Comparison of ENCODE assay signal across 8 cellular contexts in genomic region chr18:11689031-11689971, GRCh38. TPM values are rescaled to one million over a fixed set of nuclear protein-coding genes. Genes with fewer than 3 reads are reported as not detected.
DNase-seq lines count a peak whose midpoint lies in the region; ATAC-seq and TF ChIP-seq lines count a peak whose summit lies in the region.

TSS of gene GNAL (plus strand) at chr18:11689264. CDS start at chr18:11689564, 300 bp downstream.

- H2BK5ac ChIP-seq in mesenchymal stem cell (ENCODE audit: low read depth, low read length, poor library complexity, severe bottlenecking), result no peak within 1 kb of the TSS

- no peak for TF ChIP-seq CTCF in epithelial cell of esophagus (IDR thresholded peaks at IDR 0.05; ENCODE audit: insufficient read depth, low read depth, low read length, missing control alignments)

- ATAC-seq in HG02938 (IDR thresholded peaks at IDR 0.05; ENCODE audit: unreplicated experiment), result peak; percentile 78
- ATAC-seq in HG03469 (IDR thresholded peaks at IDR 0.05; ENCODE audit: unreplicated experiment), result no peak

- H3K18ac ChIP-seq in mesenchymal stem cell (ENCODE audit: low read depth in 1 of 2, low read length in 2 of 2), result peak within 1 kb of the TSS; percentile 70 to 73

- H3K27me3 ChIP-seq in mesenchymal stem cell (ENCODE audit: control insufficient read depth in 1 of 2, insufficient read depth in 1 of 2, low read length in 2 of 2), result peaks cover 21 to 24% of the 10 kb centered on the region in 2 experiments

- H3K9me3 ChIP-seq in mesenchymal stem cell (ENCODE audit: control insufficient read depth, low read length), result no peaks in the 10 kb centered on the region

- no peak within 1 kb of the TSS for H3K9ac ChIP-seq in mesenchymal stem cell (ENCODE audit: low read length)

- peak within 1 kb of the TSS; percentile 94 for H2AFZ ChIP-seq in mesenchymal stem cell (ENCODE audit: low read depth, low read length)

- DNase-seq in NCI-H345 (lab: John Stamatoyannopoulos, UW) (peak; percentile 67), epithelial cell of esophagus (ENCODE audit: low read depth) (peak; percentile 91), mesenchymal stem cell (peak; percentile 87)
- peak; percentile 15 to 40 (median 17) for DNase-seq in activated CD8-positive, alpha-beta memory T cell treated with anti-CD3 and anti-CD28 coated beads for 48 hours (ENCODE audit: low read depth in 2 of 3, low spot score in 2 of 3)
- peak; percentile 20 for DNase-seq in stimulated activated CD8-positive, alpha-beta memory T cell treated with anti-CD3 and anti-CD28 coated beads, Interleukin-12 subunit alpha, Interleukin-12 subunit beta, amount 100 ng/mL, for 24 hours (ENCODE audit: extremely low read depth)

- no peak within 1 kb of the TSS for H2AK5ac ChIP-seq in mesenchymal stem cell (ENCODE audit: low read length, severe bottlenecking)

- H3K14ac ChIP-seq in mesenchymal stem cell (ENCODE audit: low read length in 2 of 2), result no peak within 1 kb of the TSS

- no peak within 1 kb of the TSS for H2BK12ac ChIP-seq in mesenchymal stem cell (ENCODE audit: low read length in 2 of 2)

- no peaks in the 10 kb centered on the region for H3K79me1 ChIP-seq in mesenchymal stem cell (replicated peaks; ENCODE audit: low read length, poor library complexity, severe bottlenecking)

- no peak within 1 kb of the TSS for H3K27ac ChIP-seq in mesenchymal stem cell (ENCODE audit: low read length, poor library complexity, severe bottlenecking)

- no peak within 1 kb of the TSS for H3K4ac ChIP-seq in mesenchymal stem cell (ENCODE audit: low read depth in 1 of 2, low read length in 2 of 2)

- WGBS in mesenchymal stem cell, result under 1% methylated on average over 98 of the region's 112 CpGs

- H3K4me2 ChIP-seq in mesenchymal stem cell (ENCODE audit: low read length, poor library complexity, severe bottlenecking), result peak within 1 kb of the TSS; percentile 99

- no peak within 1 kb of the TSS for H3K23ac ChIP-seq in mesenchymal stem cell (ENCODE audit: low read length in 2 of 2)

- no peak within 1 kb of the TSS for H2BK15ac ChIP-seq in mesenchymal stem cell (ENCODE audit: low read depth, poor library complexity, severe bottlenecking)

- H2BK120ac ChIP-seq in mesenchymal stem cell (ENCODE audit: low read depth, low read length), result peak within 1 kb of the TSS; percentile 19

- H3K4me1 ChIP-seq in mesenchymal stem cell (ENCODE audit: control insufficient read depth, insufficient read depth, low read depth, low read length), result peaks cover 14% of the 10 kb centered on the region

- H3K4me3 ChIP-seq in GM08714 (ENCODE audit: low read length), result peak within 1 kb of the TSS; percentile 11; the same call in 1 of the 2 replicates
- H3K4me3 ChIP-seq in epithelial cell of esophagus (ENCODE audit: low read length), result peak within 1 kb of the TSS; percentile 58
- peak within 1 kb of the TSS; percentile 54 to 75 for H3K4me3 ChIP-seq in mesenchymal stem cell (ENCODE audit: insufficient read depth in 1 of 2, low read depth in 1 of 2, low read length in 2 of 2)

- peak within 1 kb of the TSS; percentile 64 for H4K8ac ChIP-seq in mesenchymal stem cell (ENCODE audit: low read length)

- H4K91ac ChIP-seq in mesenchymal stem cell (ENCODE audit: low read length), result no peak within 1 kb of the TSS

- H3K36me3 ChIP-seq in mesenchymal stem cell (ENCODE audit: control insufficient read depth in 1 of 2, insufficient read depth in 2 of 2, low read depth in 1 of 2, low read length in 2 of 2), result no peaks in the 10 kb centered on the region

RNA-seq across cellular contexts. Expression of gene GNAL, which starts in this region (rescaled TPM):
- 0.46 TPM for polyA plus RNA-seq in mesenchymal stem cell (2013, experiment 1 of 2)
- 0.47 TPM for polyA plus RNA-seq in mesenchymal stem cell (2013, experiment 2 of 2)

Comparison
In these comparisons a context has a peak if more than half of its experiments do, and no peak if none do; other contexts are left out.
1. H3K4me3 ChIP-seq: peak in every context shown above with its lines; median percentile 64 in mesenchymal stem cell; 58 in epithelial cell of esophagus; 11 in GM08714.
2. DNase-seq: peak in every context shown above with its lines; median percentile 91 in epithelial cell of esophagus; 87 in mesenchymal stem cell; 67 in NCI-H345; 20 in stimulated activated CD8-positive, alpha-beta memory T cell treated with anti-CD3 and anti-CD28 coated beads, Interleukin-12 subunit alpha, Interleukin-12 subunit beta, amount 100 ng/mL, for 24 hours; 17 in activated CD8-positive, alpha-beta memory T cell treated with anti-CD3 and anti-CD28 coated beads for 48 hours.